ENCODE assay signal across 19 cellular contexts in the genomic region with DNA sequence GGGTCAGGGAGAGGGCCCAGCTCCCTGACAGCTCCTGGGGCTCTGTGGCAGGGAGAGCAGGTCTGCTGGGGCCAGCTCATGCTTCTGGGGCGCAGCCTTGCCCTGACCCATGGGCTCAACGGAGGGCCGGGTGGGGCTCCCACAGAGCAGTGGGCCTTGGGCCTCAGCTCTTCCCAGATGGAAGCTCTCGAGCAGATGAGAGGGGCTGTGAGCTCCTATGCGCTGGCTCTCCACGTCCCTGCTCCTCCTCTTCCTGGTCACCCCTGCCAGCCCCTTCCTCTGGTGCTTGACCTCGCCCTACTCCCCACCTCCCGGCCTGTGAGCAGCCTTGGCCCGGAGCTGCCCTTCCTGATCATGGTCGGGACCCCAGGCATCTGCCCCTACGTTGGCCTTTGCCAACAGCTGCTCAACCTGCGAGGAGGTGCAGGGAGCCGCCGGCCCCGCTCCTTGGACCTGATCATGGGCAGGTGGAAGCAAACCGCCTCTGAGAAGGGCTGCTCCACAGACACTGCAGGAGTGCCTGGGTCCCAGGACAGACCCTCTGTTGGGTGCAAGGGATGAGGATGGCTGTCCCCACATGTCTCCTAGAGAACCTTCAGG. TPM values are rescaled to one million over a fixed set of nuclear protein-coding genes. Genes with fewer than 3 reads are reported as not detected.
DNase-seq lines count a peak whose midpoint lies in the region; ATAC-seq lines count a peak whose summit lies in the region.
"Had no signal": no experiment of that assay in that cellular context is flagged by ENCODE, and none has a peak within 500 bp of the region (broad histone marks: within the 10 kb centered on the region; RNA-seq: fewer than 3 reads in every experiment).

No MANE protein-coding gene starts in this region.

- POLR2A ChIA-PET in CD4-positive, alpha-beta memory T cell (lab: Charles Lee; ENCODE audit: partially characterized antibody), result no interaction called here
- POLR2A ChIA-PET in activated CD8-positive, alpha-beta T cell treated with anti-CD3 and anti-CD28 coated beads, Interleukin-2, amount 10 ng/mL, durations not matched to agents 7 days and 5 days (lab: Charles Lee), result interaction anchor here (0.9 to 1.5 kb wide), 2 partner anchors 95 to 121 kb away, joined by 3 to 5 read pairs; a partner anchor contains a TSS

- intact Hi-C loops in CD4-positive, alpha-beta memory T cell (cut with micrococcal nuclease), result no loop called here

- H3K27ac ChIP-seq in CD4-positive, alpha-beta memory T cell (ENCODE audit: low read depth, low read length), result peak overlapping the region; percentile 35
- H3K27ac ChIP-seq: dorsolateral prefrontal cortex, gastrocnemius medialis had no signal

- CTCF ChIA-PET in CD4-positive, alpha-beta memory T cell (lab: Charles Lee; ENCODE audit: partially characterized antibody), result interaction anchor here (1.4 to 1.7 kb wide), 3 partner anchors 15 to 290 kb away, joined by 4 to 5 read pairs (median 4); no protein-coding TSS in a partner anchor
- CTCF ChIA-PET in activated CD8-positive, alpha-beta T cell treated with anti-CD3 and anti-CD28 coated beads, Interleukin-2, amount 10 ng/mL, durations not matched to agents 7 days and 5 days (lab: Charles Lee), result interaction anchor here (1.3 to 2.9 kb wide), 4 partner anchors 100 to 306 kb away, joined by 4 to 18 read pairs (median 9); no protein-coding TSS in a partner anchor

- H3K9me3 Mint-ChIP-seq in activated T-cell treated with anti-CD3 and anti-CD28 coated beads, Interleukin-2, amount 50 U/mL, for 24 hours, result peaks cover 4% of the 10 kb centered on the region
- H3K9me3 Mint-ChIP-seq in CD4-positive, alpha-beta memory T cell, result peaks cover 0 to 5% (median 0%) of the 10 kb centered on the region in 8 donors
- H3K9me3 Mint-ChIP-seq in activated CD8-positive, alpha-beta T cell treated with anti-CD3 and anti-CD28 coated beads, Interleukin-2, amount 10 ng/mL, durations not matched to agents 7 days and 5 days (ENCODE audit: insufficient read depth), result no peaks in the 10 kb centered on the region
- H3K9me3 Mint-ChIP-seq in memory B cell, result peaks cover 5% of the 10 kb centered on the region
- H3K9me3 Mint-ChIP-seq: nephron progenitor cell had no signal

- peak overlapping the region; percentile 96 for H3K27ac Mint-ChIP-seq in activated T-cell treated with anti-CD3 and anti-CD28 coated beads, Interleukin-2, amount 50 U/mL, for 24 hours
- H3K27ac Mint-ChIP-seq in CD4-positive, alpha-beta memory T cell, result peak overlapping the region in 3 of 7 donors; percentile 10 to 88 (median 86)
- H3K27ac Mint-ChIP-seq in activated CD8-positive, alpha-beta T cell treated with anti-CD3 and anti-CD28 coated beads, Interleukin-2, amount 10 ng/mL, durations not matched to agents 7 days and 5 days, result peak overlapping the region; percentile 31
- H3K27ac Mint-ChIP-seq in memory B cell, result peak overlapping the region; percentile 80
- H3K27ac Mint-ChIP-seq: GM23338, nephron progenitor cell had no signal

- peaks cover 14% of the 10 kb centered on the region for H3K4me1 ChIP-seq in CD4-positive, alpha-beta memory T cell (ENCODE audit: insufficient read depth, low read length)

- no peaks in the 10 kb centered on the region for H3K9me3 ChIP-seq in CD4-positive, alpha-beta memory T cell (ENCODE audit: control insufficient read depth in 1 of 2, low read length in 2 of 2)
- H3K9me3 ChIP-seq: gastrocnemius medialis had no signal

- no peaks in the 10 kb centered on the region for H3K27me3 ChIP-seq in CD4-positive, alpha-beta memory T cell (ENCODE audit: insufficient read depth, low read length)
- H3K27me3 ChIP-seq: gastrocnemius medialis had no signal

- no peak for ATAC-seq in activated CD8-positive, alpha-beta T cell treated with anti-CD3 and anti-CD28 coated beads, Interleukin-2, amount 10 ng/mL, durations not matched to agents 7 days and 5 days
- no peak for ATAC-seq in memory B cell (ENCODE audit: low read depth)
- no peak for ATAC-seq in HG03045 (IDR thresholded peaks at IDR 0.05; ENCODE audit: unreplicated experiment)
- ATAC-seq: gastrocnemius medialis, GM23338, sciatic nerve had no signal

- no peak for DNase-seq in activated T-cell treated with anti-CD3 and anti-CD28 coated beads, Interleukin-2, amount 50 U/mL, for 24 hours
- DNase-seq in activated T-cell treated with anti-CD3 and anti-CD28 coated beads, Interleukin-2, amount 50 U/mL, for 1 hour, result no peak
- DNase-seq in CD4-positive, alpha-beta memory T cell, result no peak
- no peak for DNase-seq in activated CD8-positive, alpha-beta T cell treated with anti-CD3 and anti-CD28 coated beads, Interleukin-2, amount 10 ng/mL, durations not matched to agents 7 days and 5 days
- DNase-seq in memory B cell (ENCODE audit: low spot score in 2 of 2), result no peak
- no peak for DNase-seq in activated gamma-delta T cell (lab: John Stamatoyannopoulos, UW)
- no peak for DNase-seq in NCI-H510A (lab: John Stamatoyannopoulos, UW)
- DNase-seq: DMS 273 treated with DMSO at 0.1 percent for 48 hours, dorsolateral prefrontal cortex, gastrocnemius medialis, NCI-H1436, NCI-H526 treated with DMSO at 0.1 percent for 48 hours, nephron progenitor cell, posterior cingulate gyrus had no signal

- H3K36me3 Mint-ChIP-seq in activated T-cell treated with anti-CD3 and anti-CD28 coated beads, Interleukin-2, amount 50 U/mL, for 24 hours (ENCODE audit: low read depth), result no peaks in the 10 kb centered on the region
- no peaks in the 10 kb centered on the region for H3K36me3 Mint-ChIP-seq in CD4-positive, alpha-beta memory T cell
- H3K36me3 Mint-ChIP-seq in activated CD8-positive, alpha-beta T cell treated with anti-CD3 and anti-CD28 coated beads, Interleukin-2, amount 10 ng/mL, durations not matched to agents 7 days and 5 days (ENCODE audit: low read depth), result no peaks in the 10 kb centered on the region
- H3K36me3 Mint-ChIP-seq in memory B cell, result peaks cover 2% of the 10 kb centered on the region

- H3K4me1 Mint-ChIP-seq in activated T-cell treated with anti-CD3 and anti-CD28 coated beads, Interleukin-2, amount 50 U/mL, for 24 hours (ENCODE audit: low read depth), result peaks cover 35% of the 10 kb centered on the region
- H3K4me1 Mint-ChIP-seq in CD4-positive, alpha-beta memory T cell, result peaks cover 11 to 23% (median 16%) of the 10 kb centered on the region in 4 donors
- H3K4me1 Mint-ChIP-seq in activated CD8-positive, alpha-beta T cell treated with anti-CD3 and anti-CD28 coated beads, Interleukin-2, amount 10 ng/mL, durations not matched to agents 7 days and 5 days (ENCODE audit: low read depth), result peaks cover 25% of the 10 kb centered on the region
- peaks cover 26% of the 10 kb centered on the region for H3K4me1 Mint-ChIP-seq in memory B cell
- H3K4me1 Mint-ChIP-seq: GM23338 had no signal

- H3K4me3 ChIP-seq in CD4-positive, alpha-beta memory T cell (ENCODE audit: low read length in 2 of 2), result no peak overlapping the region
- H3K4me3 ChIP-seq: dorsolateral prefrontal cortex, gastrocnemius medialis, GM23338 had no signal

- H3K36me3 ChIP-seq in CD4-positive, alpha-beta memory T cell (ENCODE audit: insufficient read depth, low read length), result no peaks in the 10 kb centered on the region
- H3K36me3 ChIP-seq: gastrocnemius medialis had no signal

- H3K4me3 Mint-ChIP-seq in activated T-cell treated with anti-CD3 and anti-CD28 coated beads, Interleukin-2, amount 50 U/mL, for 24 hours, result peak overlapping the region; percentile 58
- no peak overlapping the region for H3K4me3 Mint-ChIP-seq in CD4-positive, alpha-beta memory T cell
- H3K4me3 Mint-ChIP-seq in activated CD8-positive, alpha-beta T cell treated with anti-CD3 and anti-CD28 coated beads, Interleukin-2, amount 10 ng/mL, durations not matched to agents 7 days and 5 days, result no peak overlapping the region
- H3K4me3 Mint-ChIP-seq in memory B cell, result no peak overlapping the region
- H3K4me3 Mint-ChIP-seq: GM23338, nephron progenitor cell had no signal

- H3K27me3 Mint-ChIP-seq in activated T-cell treated with anti-CD3 and anti-CD28 coated beads, Interleukin-2, amount 50 U/mL, for 24 hours, result no peaks in the 10 kb centered on the region
- H3K27me3 Mint-ChIP-seq in CD4-positive, alpha-beta memory T cell, result no peaks in the 10 kb centered on the region
- no peaks in the 10 kb centered on the region for H3K27me3 Mint-ChIP-seq in activated CD8-positive, alpha-beta T cell treated with anti-CD3 and anti-CD28 coated beads, Interleukin-2, amount 10 ng/mL, durations not matched to agents 7 days and 5 days (ENCODE audit: low read depth)
- no peaks in the 10 kb centered on the region for H3K27me3 Mint-ChIP-seq in memory B cell

RNA-seq across cellular contexts. Expression of a gene that starts 26.8 kb away (rescaled TPM):
- total RNA-seq in CD4-positive, alpha-beta memory T cell, result not detected
- polyA plus RNA-seq in CD4-positive, alpha-beta memory T cell, result not detected
- not detected for total RNA-seq in activated CD8-positive, alpha-beta T cell treated with anti-CD3 and anti-CD28 coated beads, Interleukin-2, amount 10 ng/mL, durations not matched to agents 7 days and 5 days
- total RNA-seq: A673, gastrocnemius medialis, MCF 10A had no signal
